ENCODE assay signal across 24 cellular contexts in the genomic region with DNA sequence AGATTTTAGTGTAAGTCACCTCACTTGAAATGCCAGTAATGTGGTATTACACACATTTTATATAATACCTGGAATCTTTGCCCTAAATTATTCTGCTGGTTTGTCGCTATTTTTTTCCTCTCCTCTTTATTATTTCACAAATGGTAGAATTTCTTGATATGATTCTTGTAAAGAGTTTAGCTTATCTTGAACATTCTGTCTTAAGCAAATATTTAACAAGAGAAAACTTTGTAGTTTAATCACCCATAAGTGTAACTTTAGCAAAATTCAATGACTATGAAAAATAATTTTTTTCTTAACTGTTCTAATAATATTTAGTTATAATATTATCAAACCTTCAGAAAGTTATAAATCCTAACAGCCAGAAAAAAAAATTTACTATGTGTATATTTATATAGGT.
"Had no signal": no experiment of that assay in that cellular context is flagged by ENCODE, and none has a peak within 500 bp of the region (broad histone marks: within the 10 kb centered on the region; RNA-seq: fewer than 3 reads in every experiment).

No MANE protein-coding gene starts in this region.

- H3K9ac ChIP-seq: neural progenitor cell had no signal

- H3K36me3 ChIP-seq: uterus had no signal

- H3K27me3 ChIP-seq: neural progenitor cell, neutrophil, right atrium auricular region, right lobe of liver, tibial nerve, upper lobe of left lung, uterus had no signal

- ATAC-seq: natural killer cell; right lobe of liver; stimulated activated memory B cell treated with anti-CD40 and anti-IgM and Interleukin-4, amounts not matched to agents 10 μg/mL and 1 μg/mL and 100 μg/mL, for 72 hours; stimulated activated naive CD8-positive, alpha-beta T cell treated with anti-CD3 and anti-CD28 coated beads, Interleukin-15, amount 100 ng/mL, for 72 hours had no signal

- H2AFZ ChIP-seq: neural progenitor cell had no signal

- H3K9me3 ChIP-seq: left ventricle myocardium inferior, neutrophil, right atrium auricular region, right lobe of liver, tibial nerve, upper lobe of left lung, uterus had no signal

- H3K4me1 ChIP-seq: neural progenitor cell, right atrium auricular region, right lobe of liver, tibial nerve, uterus had no signal

- DNase-seq: hippocampal formation; left ventricle myocardium inferior; mesendoderm; naive B cell; natural killer cell; nephron progenitor cell; occipital lobe; right lobe of liver; stimulated activated CD4-positive, alpha-beta T cell treated with anti-CD3 and anti-CD28 coated beads, Interleukin-1b, Interleukin-23, amount 100 ng/mL, for 48 hours; stimulated activated CD4-positive, alpha-beta T cell treated with anti-CD3 and anti-CD28 coated beads, Interleukin-2, amount 100 ng/mL, for 48 hours; stimulated activated CD4-positive, alpha-beta T cell treated with anti-CD3 and anti-CD28 coated beads, Interleukin-4, amount 100 ng/mL, for 4 hours; stimulated activated CD8-positive, alpha-beta memory T cell treated with anti-CD3 and anti-CD28 coated beads, Interleukin-4, amount 100 ng/mL, for 48 hours; stimulated activated naive CD4-positive, alpha-beta T cell treated with Interleukin-2 at 50 U/mL for 16 hours; stimulated activated naive CD8-positive, alpha-beta T cell treated with anti-CD3 and anti-CD28 coated beads, Interleukin-15, amount 100 ng/mL, for 72 hours; substantia nigra; upper lobe of left lung; uterus had no signal

- H3K27ac ChIP-seq: left ventricle myocardium inferior, neural progenitor cell, neutrophil, right atrium auricular region, right lobe of liver, tibial nerve, uterus had no signal

- H3K4me3 ChIP-seq: left ventricle myocardium inferior, lung, neural progenitor cell, right atrium auricular region, right lobe of liver, smooth muscle cell, tibial nerve, upper lobe of left lung, uterus had no signal

- H3K4me2 ChIP-seq: neural progenitor cell, smooth muscle cell had no signal
